ENCODE assay signal across 9 cellular contexts in the genomic region with DNA sequence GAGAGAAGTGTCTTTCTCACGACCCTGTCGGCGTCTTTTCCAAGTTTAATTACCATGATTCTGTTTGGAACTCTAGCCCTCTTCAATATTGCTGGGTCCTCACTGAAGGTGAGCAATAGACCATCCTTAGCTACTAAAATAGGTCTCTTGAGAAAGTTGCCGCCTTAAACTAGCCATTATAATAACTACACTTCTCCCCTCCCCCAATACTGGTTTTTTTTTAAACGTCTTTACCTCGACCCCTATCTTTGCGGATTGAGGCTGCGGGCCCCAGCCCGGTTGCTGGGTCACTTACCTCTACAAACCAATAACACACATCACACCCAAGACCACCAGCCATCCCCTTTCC. TPM values are rescaled to one million over a fixed set of nuclear protein-coding genes. Genes with fewer than 3 reads are reported as not detected.
DNase-seq lines count a peak whose midpoint lies in the region; ATAC-seq and TF ChIP-seq lines count a peak whose summit lies in the region.
"Had no signal": no experiment of that assay in that cellular context is flagged by ENCODE, and none has a peak within 500 bp of the region (broad histone marks: within the 10 kb centered on the region; RNA-seq: fewer than 3 reads in every experiment).

No MANE protein-coding gene starts in this region.

- POLR2A ChIA-PET in Panc1 (lab: Charles Lee) (interaction anchor here (1.3 to 1.5 kb wide), 2 partner anchors 49 to 64 kb away, joined by 6 to 10 read pairs; a partner anchor contains a TSS), WTC11 (lab: Charles Lee) (interaction anchor here (0.7 to 3.6 kb wide), 15 partner anchors 13 to 345 kb away, joined by 3 to 56 read pairs (median 5); a partner anchor contains a TSS)

- H3K36me3 ChIP-seq in DND-41 (ENCODE audit: insufficient read depth, low read length) (peaks cover 46% of the 10 kb centered on the region), Panc1 (ENCODE audit: control insufficient read depth, insufficient read depth, low read length) (peaks cover 34% of the 10 kb centered on the region), sigmoid colon (peaks cover 29 to 41% (median 38%) of the 10 kb centered on the region in 4 donors)

- peak overlapping the region; percentile 75 for H3K4me2 ChIP-seq in DND-41 (ENCODE audit: insufficient read depth, low read length)

- CTCF ChIA-PET in Panc1 (lab: Charles Lee) (interaction anchor here (1.0 kb wide), 1 partner anchor 68 kb away, joined by 3 read pairs; no protein-coding TSS in a partner anchor), WTC11 (lab: Charles Lee) (interaction anchor here (1.2 to 2.0 kb wide), 9 partner anchors 24 to 113 kb away, joined by 3 to 10 read pairs (median 5); a partner anchor contains a TSS)

- no peak for TF ChIP-seq EP300 in sigmoid colon (IDR thresholded peaks at IDR 0.05)

- no peak overlapping the region for H3K4me3 Mint-ChIP-seq in WTC11
- H3K4me3 Mint-ChIP-seq: natural killer cell had no signal

- no peak overlapping the region for H3K27ac Mint-ChIP-seq in WTC11
- H3K27ac Mint-ChIP-seq: natural killer cell had no signal

- peak overlapping the region; percentile 59 for H2AFZ ChIP-seq in DND-41 (ENCODE audit: low read depth, low read length)

- ATAC-seq in DND-41 (ENCODE audit: insufficient read depth, low read depth) (no peak), Panc1 (no peak), GM19395 (IDR thresholded peaks at IDR 0.05; ENCODE audit: unreplicated experiment) (no peak), WTC11 (no peak)

- peaks cover 42% of the 10 kb centered on the region for H3K79me2 ChIP-seq in DND-41 (ENCODE audit: insufficient read depth, low read length)

- H3K4me1 ChIP-seq in DND-41 (ENCODE audit: insufficient read depth, low read length) (peaks cover 22% of the 10 kb centered on the region), Panc1 (ENCODE audit: control insufficient read depth, insufficient read depth, low read length) (peaks cover 8% of the 10 kb centered on the region), sigmoid colon (peaks cover 0 to 26% (median 24%) of the 10 kb centered on the region in 4 donors)

- H3K27me3 ChIP-seq in DND-41 (ENCODE audit: insufficient read depth, low read length, poor library complexity) (no peaks in the 10 kb centered on the region), Panc1 (ENCODE audit: control insufficient read depth, insufficient read depth, low read length) (no peaks in the 10 kb centered on the region), sigmoid colon (no peaks in the 10 kb centered on the region)

- no peaks in the 10 kb centered on the region for H3K27me3 Mint-ChIP-seq in WTC11 (ENCODE audit: low read depth)

- H3K4me3 ChIP-seq in DND-41 (ENCODE audit: low read depth in 1 of 2, low read length in 2 of 2) = peak overlapping the region; percentile 67 to 74
- peak overlapping the region; percentile 60 to 96 for H3K4me3 ChIP-seq in Panc1 (ENCODE audit: low read depth in 2 of 2, low read length in 2 of 2)
- H3K4me3 ChIP-seq in foreskin fibroblast (ENCODE audit: low read depth in 1 of 2, low read length in 2 of 2) = peak overlapping the region; percentile 69 to 92
- peak overlapping the region; percentile 59 to 71 (median 64) for H3K4me3 ChIP-seq in sigmoid colon

- peaks cover 13% of the 10 kb centered on the region; the same call in 1 of the 2 replicates for H4K20me1 ChIP-seq in DND-41 (ENCODE audit: insufficient read depth, low read length)

- H3K4me1 Mint-ChIP-seq in WTC11 = peaks cover 57% of the 10 kb centered on the region

- no peaks in the 10 kb centered on the region for H3K9me3 Mint-ChIP-seq in WTC11
- H3K9me3 Mint-ChIP-seq: natural killer cell had no signal

- peak overlapping the region; percentile 89 for H3K27ac ChIP-seq in DND-41 (ENCODE audit: low read length)
- peak overlapping the region; percentile 97 for H3K27ac ChIP-seq in Panc1 (ENCODE audit: low read length)
- H3K27ac ChIP-seq in sigmoid colon = peak overlapping the region; percentile 93 to 95 (median 94)

- no peak for TF ChIP-seq POLR2A in sigmoid colon (IDR thresholded peaks at IDR 0.05)

- intact Hi-C loops in Panc1 (cut with micrococcal nuclease; ENCODE audit: unreplicated experiment) (no loop called here), sigmoid colon (cut with DNase I) (no loop called here)

- peak overlapping the region; percentile 64 for H3K9ac ChIP-seq in DND-41 (ENCODE audit: low read depth, low read length)

- 1% methylated on average over 9 of the region's 9 CpGs for WGBS in sigmoid colon, 2 donors

- TF ChIP-seq CTCF in DND-41 (IDR thresholded peaks at IDR 0.05; ENCODE audit: borderline replicate concordance, extremely low read depth, low read length, poor library complexity, severe bottlenecking) (no peak), Panc1 (IDR thresholded peaks at IDR 0.05) (no peak), foreskin fibroblast (IDR thresholded peaks at IDR 0.05; ENCODE audit: low read depth, low read length) (no peak), sigmoid colon (IDR thresholded peaks at IDR 0.05) (no peak), WTC11 (IDR thresholded peaks at IDR 0.05) (no peak)

- DNase-seq in DND-41 (no peak), Panc1 (ENCODE audit: low read depth, low spot score) (no peak), foreskin fibroblast (no peak), sigmoid colon (no peak), Kasumi-1 (lab: John Stamatoyannopoulos, UW) (no peak), NCI-H2107 (lab: John Stamatoyannopoulos, UW) (no peak), WTC11 (ENCODE audit: low spot score) (no peak)

- TSS peak; percentile 80 for BruUV-seq in Panc1 (replicated peaks; lab: Mats Ljungman, UMichigan)

- H3K9me3 ChIP-seq in DND-41 (ENCODE audit: insufficient read depth, low read length, severe bottlenecking) (no peaks in the 10 kb centered on the region), Panc1 (ENCODE audit: control insufficient read depth, insufficient read depth, low read depth, low read length) (no peaks in the 10 kb centered on the region), sigmoid colon (no peaks in the 10 kb centered on the region)

- peaks cover 45% of the 10 kb centered on the region for H3K36me3 Mint-ChIP-seq in WTC11

- in situ Hi-C loops in Panc1 (cut with HindIII; ENCODE audit: low pct_unique_long_range_greater_than_20kb, low sequenced_read_pairs) = no loop called here

TF ChIP-seq in WTC11, 78 proteins besides CTCF, POLR2A, EP300 and RAD21 (continues in another document):
- TF ChIP-seq NFE2L1 (CRISPR knock-in tag; IDR thresholded peaks at IDR 0.05) (no peak), ELF4 (CRISPR knock-in tag; IDR thresholded peaks at IDR 0.05; ENCODE audit: low read depth) (no peak)
- TF ChIP-seq, protein P1, sequence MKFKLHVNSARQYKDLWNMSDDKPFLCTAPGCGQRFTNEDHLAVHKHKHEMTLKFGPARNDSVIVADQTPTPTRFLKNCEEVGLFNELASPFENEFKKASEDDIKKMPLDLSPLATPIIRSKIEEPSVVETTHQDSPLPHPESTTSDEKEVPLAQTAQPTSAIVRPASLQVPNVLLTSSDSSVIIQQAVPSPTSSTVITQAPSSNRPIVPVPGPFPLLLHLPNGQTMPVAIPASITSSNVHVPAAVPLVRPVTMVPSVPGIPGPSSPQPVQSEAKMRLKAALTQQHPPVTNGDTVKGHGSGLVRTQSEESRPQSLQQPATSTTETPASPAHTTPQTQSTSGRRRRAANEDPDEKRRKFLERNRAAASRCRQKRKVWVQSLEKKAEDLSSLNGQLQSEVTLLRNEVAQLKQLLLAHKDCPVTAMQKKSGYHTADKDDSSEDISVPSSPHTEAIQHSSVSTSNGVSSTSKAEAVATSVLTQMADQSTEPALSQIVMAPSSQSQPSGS (CRISPR knock-in tag; IDR thresholded peaks at IDR 0.05; ENCODE audit: borderline replicate concordance, low read depth) = no peak
- TF ChIP-seq, protein P2, sequence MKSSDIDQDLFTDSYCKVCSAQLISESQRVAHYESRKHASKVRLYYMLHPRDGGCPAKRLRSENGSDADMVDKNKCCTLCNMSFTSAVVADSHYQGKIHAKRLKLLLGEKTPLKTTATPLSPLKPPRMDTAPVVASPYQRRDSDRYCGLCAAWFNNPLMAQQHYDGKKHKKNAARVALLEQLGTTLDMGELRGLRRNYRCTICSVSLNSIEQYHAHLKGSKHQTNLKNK (CRISPR knock-in tag; IDR thresholded peaks at IDR 0.05) = no peak
- TF ChIP-seq, protein P3, sequence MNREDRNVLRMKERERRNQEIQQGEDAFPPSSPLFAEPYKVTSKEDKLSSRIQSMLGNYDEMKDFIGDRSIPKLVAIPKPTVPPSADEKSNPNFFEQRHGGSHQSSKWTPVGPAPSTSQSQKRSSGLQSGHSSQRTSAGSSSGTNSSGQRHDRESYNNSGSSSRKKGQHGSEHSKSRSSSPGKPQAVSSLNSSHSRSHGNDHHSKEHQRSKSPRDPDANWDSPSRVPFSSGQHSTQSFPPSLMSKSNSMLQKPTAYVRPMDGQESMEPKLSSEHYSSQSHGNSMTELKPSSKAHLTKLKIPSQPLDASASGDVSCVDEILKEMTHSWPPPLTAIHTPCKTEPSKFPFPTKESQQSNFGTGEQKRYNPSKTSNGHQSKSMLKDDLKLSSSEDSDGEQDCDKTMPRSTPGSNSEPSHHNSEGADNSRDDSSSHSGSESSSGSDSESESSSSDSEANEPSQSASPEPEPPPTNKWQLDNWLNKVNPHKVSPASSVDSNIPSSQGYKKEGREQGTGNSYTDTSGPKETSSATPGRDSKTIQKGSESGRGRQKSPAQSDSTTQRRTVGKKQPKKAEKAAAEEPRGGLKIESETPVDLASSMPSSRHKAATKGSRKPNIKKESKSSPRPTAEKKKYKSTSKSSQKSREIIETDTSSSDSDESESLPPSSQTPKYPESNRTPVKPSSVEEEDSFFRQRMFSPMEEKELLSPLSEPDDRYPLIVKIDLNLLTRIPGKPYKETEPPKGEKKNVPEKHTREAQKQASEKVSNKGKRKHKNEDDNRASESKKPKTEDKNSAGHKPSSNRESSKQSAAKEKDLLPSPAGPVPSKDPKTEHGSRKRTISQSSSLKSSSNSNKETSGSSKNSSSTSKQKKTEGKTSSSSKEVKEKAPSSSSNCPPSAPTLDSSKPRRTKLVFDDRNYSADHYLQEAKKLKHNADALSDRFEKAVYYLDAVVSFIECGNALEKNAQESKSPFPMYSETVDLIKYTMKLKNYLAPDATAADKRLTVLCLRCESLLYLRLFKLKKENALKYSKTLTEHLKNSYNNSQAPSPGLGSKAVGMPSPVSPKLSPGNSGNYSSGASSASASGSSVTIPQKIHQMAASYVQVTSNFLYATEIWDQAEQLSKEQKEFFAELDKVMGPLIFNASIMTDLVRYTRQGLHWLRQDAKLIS (CRISPR knock-in tag; IDR thresholded peaks at IDR 0.05; ENCODE audit: borderline replicate concordance) = no peak

RNA-seq across cellular contexts. Expression of a gene that starts 0.7 kb away (rescaled TPM):
- total RNA-seq in Panc1 (2021; ENCODE audit: unreplicated experiment) (207 TPM), sigmoid colon (100 to 1,000 TPM; 114 to 150 (median 129) TPM), WTC11 (2021) (219 to 254 TPM (median 224 TPM) in 3 replicates)
- polyA plus RNA-seq in Panc1 (2012; ENCODE audit: insufficient read length) = 208 TPM
- polyA plus RNA-seq in sigmoid colon = 100 to 1,000 TPM; 181 to 242 (median 217) TPM

RNA-seq across cellular contexts. Expression of a gene that starts 49.3 kb away (rescaled TPM):
- total RNA-seq in Panc1 (2021; ENCODE audit: unreplicated experiment) (126 TPM), sigmoid colon (100 to 1,000 TPM; 159 to 352 (median 212) TPM), WTC11 (2021) (191 to 212 TPM (median 204 TPM) in 3 replicates)
- polyA plus RNA-seq in Panc1 (2012; ENCODE audit: insufficient read length) = 76.7 TPM
- polyA plus RNA-seq in sigmoid colon = 100 to 1,000 TPM; 119 to 194 (median 153) TPM
